Comparison of ENCODE assay signal across 33 cellular contexts in genomic region chr18:35710581-35710980, GRCh38.
"Had no signal": no experiment of that assay in that cellular context is flagged by ENCODE, and none has a peak within 500 bp of the region (broad histone marks: within the 10 kb centered on the region; RNA-seq: fewer than 3 reads in every experiment).

No MANE protein-coding gene starts in this region.

- H3K27me3 Mint-ChIP-seq: activated B cell treated with CpG ODN at 0.5 μM for 24 hours; activated CD8-positive, alpha-beta memory T cell treated with anti-CD3 and anti-CD28 coated beads, Interleukin-2, amount 10 ng/mL, durations not matched to agents 7 days and 5 days; activated naive CD8-positive, alpha-beta T cell; effector memory CD8-positive, alpha-beta T cell; naive thymus-derived CD8-positive, alpha-beta T cell; stimulated activated memory B cell treated with anti-CD40 and anti-IgM and Interleukin-4, amounts not matched to agents 10 μg/mL and 1 μg/mL and 100 μg/mL, for 72 hours; stimulated activated naive CD8-positive, alpha-beta T cell treated with anti-CD3 and anti-CD28 coated beads, Interleukin-15, amount 100 ng/mL, for 72 hours; type B pancreatic cell had no signal

- DNase-seq: activated B cell treated with CpG ODN at 0.5 μM for 24 hours; activated CD8-positive, alpha-beta memory T cell treated with anti-CD3 and anti-CD28 coated beads, Interleukin-2, amount 10 ng/mL, durations not matched to agents 7 days and 5 days; activated CD8-positive, alpha-beta T cell treated with anti-CD3 and anti-CD28 coated beads, Interleukin-2, amount 10 ng/mL, durations not matched to agents 7 days and 5 days; activated effector memory CD4-positive, alpha-beta T cell treated with Interleukin-2 at 50 U/mL for 16 hours; activated naive CD4-positive, alpha-beta T cell treated with Interleukin-2 at 50 U/mL for 16 hours; activated T-cell treated with anti-CD3 and anti-CD28 coated beads for 4 hours; adrenal gland; brain microvascular endothelial cell; effector memory CD8-positive, alpha-beta T cell; foreskin keratinocyte; heart left ventricle; hypothalamus; immature natural killer cell; lower lobe of right lung; mesenchymal stem cell; naive thymus-derived CD8-positive, alpha-beta T cell; nucleus accumbens; pancreas; stimulated activated CD4-positive, alpha-beta T cell treated with anti-CD3 and anti-CD28 coated beads, Interleukin-1b, Interleukin-23, amount 100 ng/mL, for 48 hours; stimulated activated CD4-positive, alpha-beta T cell treated with anti-CD3 and anti-CD28 coated beads, Interleukin-4, amount 100 ng/mL, for 4 hours; stimulated activated CD8-positive, alpha-beta memory T cell treated with anti-CD3 and anti-CD28 coated beads, Interleukin-4, amount 100 ng/mL, for 48 hours; stimulated activated naive CD8-positive, alpha-beta T cell treated with anti-CD3 and anti-CD28 coated beads, Interleukin-15, amount 100 ng/mL, for 72 hours; substantia nigra had no signal

- H3K4me3 Mint-ChIP-seq: activated B cell treated with CpG ODN at 0.5 μM for 24 hours; activated CD8-positive, alpha-beta memory T cell treated with anti-CD3 and anti-CD28 coated beads, Interleukin-2, amount 10 ng/mL, durations not matched to agents 7 days and 5 days; activated CD8-positive, alpha-beta T cell treated with anti-CD3 and anti-CD28 coated beads, Interleukin-2, amount 10 ng/mL, durations not matched to agents 7 days and 5 days; activated naive CD8-positive, alpha-beta T cell; effector memory CD8-positive, alpha-beta T cell; immature natural killer cell; naive thymus-derived CD8-positive, alpha-beta T cell; neural crest cell; stimulated activated memory B cell treated with anti-CD40 and anti-IgM and Interleukin-4, amounts not matched to agents 10 μg/mL and 1 μg/mL and 100 μg/mL, for 72 hours; stimulated activated naive CD8-positive, alpha-beta T cell treated with anti-CD3 and anti-CD28 coated beads, Interleukin-15, amount 100 ng/mL, for 72 hours; T-helper 2 cell treated with Interferon-gamma antibody and Interleukin-4, amounts not matched to agents 5 μg/mL and 100 μg/mL, for 36 hours; type B pancreatic cell had no signal

- H3K4me3 ChIP-seq: adrenal gland, ascending aorta, coronary artery, heart left ventricle, lower lobe of right lung, pancreas, prostate gland, smooth muscle cell, vagina had no signal

- H3K27ac Mint-ChIP-seq: activated B cell treated with CpG ODN at 0.5 μM for 24 hours; activated CD8-positive, alpha-beta memory T cell treated with anti-CD3 and anti-CD28 coated beads, Interleukin-2, amount 10 ng/mL, durations not matched to agents 7 days and 5 days; activated CD8-positive, alpha-beta T cell treated with anti-CD3 and anti-CD28 coated beads, Interleukin-2, amount 10 ng/mL, durations not matched to agents 7 days and 5 days; activated naive CD8-positive, alpha-beta T cell; effector memory CD8-positive, alpha-beta T cell; immature natural killer cell; stimulated activated memory B cell treated with anti-CD40 and anti-IgM and Interleukin-4, amounts not matched to agents 10 μg/mL and 1 μg/mL and 100 μg/mL, for 72 hours; stimulated activated naive CD8-positive, alpha-beta T cell treated with anti-CD3 and anti-CD28 coated beads, Interleukin-15, amount 100 ng/mL, for 72 hours; T-helper 2 cell treated with Interferon-gamma antibody and Interleukin-4, amounts not matched to agents 5 μg/mL and 100 μg/mL, for 36 hours; type B pancreatic cell had no signal

- H3K4me1 Mint-ChIP-seq: activated B cell treated with CpG ODN at 0.5 μM for 24 hours; activated CD8-positive, alpha-beta memory T cell treated with anti-CD3 and anti-CD28 coated beads, Interleukin-2, amount 10 ng/mL, durations not matched to agents 7 days and 5 days; immature natural killer cell; naive thymus-derived CD8-positive, alpha-beta T cell; neural crest cell; stimulated activated memory B cell treated with anti-CD40 and anti-IgM and Interleukin-4, amounts not matched to agents 10 μg/mL and 1 μg/mL and 100 μg/mL, for 72 hours; stimulated activated naive CD8-positive, alpha-beta T cell treated with anti-CD3 and anti-CD28 coated beads, Interleukin-15, amount 100 ng/mL, for 72 hours had no signal

- H3K9me3 Mint-ChIP-seq: activated B cell treated with CpG ODN at 0.5 μM for 24 hours; effector memory CD8-positive, alpha-beta T cell; immature natural killer cell; stimulated activated memory B cell treated with anti-CD40 and anti-IgM and Interleukin-4, amounts not matched to agents 10 μg/mL and 1 μg/mL and 100 μg/mL, for 72 hours; type B pancreatic cell had no signal
